ENCODE assay signal across 16 cellular contexts in genomic region chr9:133124123-133124948, GRCh38. TPM values are rescaled to one million over a fixed set of nuclear protein-coding genes. Genes with fewer than 3 reads are reported as not detected.
DNase-seq lines count a peak whose midpoint lies in the region; ATAC-seq and TF ChIP-seq lines count a peak whose summit lies in the region.
"Had no signal": no experiment of that assay in that cellular context is flagged by ENCODE, and none has a peak within 500 bp of the region (broad histone marks: within the 10 kb centered on the region; RNA-seq: fewer than 3 reads in every experiment).

No MANE protein-coding gene starts in this region.

- no peaks in the 10 kb centered on the region for H3K27me3 Mint-ChIP-seq in CD4-positive, alpha-beta T cell
- H3K27me3 Mint-ChIP-seq in activated naive CD8-positive, alpha-beta T cell treated with anti-CD3 and anti-CD28 coated beads for 36 hours: no peaks in the 10 kb centered on the region
- no peaks in the 10 kb centered on the region for H3K27me3 Mint-ChIP-seq in naive B cell
- no peaks in the 10 kb centered on the region for H3K27me3 Mint-ChIP-seq in progenitor cell of endocrine pancreas
- H3K27me3 Mint-ChIP-seq: stimulated activated naive CD8-positive, alpha-beta T cell treated with anti-CD3 and anti-CD28 coated beads, Interleukin-15, amount 100 ng/mL, for 72 hours had no signal

- peak overlapping the region; percentile 40 for H3K4me3 Mint-ChIP-seq in CD4-positive, alpha-beta T cell
- H3K4me3 Mint-ChIP-seq in activated naive CD8-positive, alpha-beta T cell treated with anti-CD3 and anti-CD28 coated beads for 36 hours: no peak overlapping the region
- H3K4me3 Mint-ChIP-seq in naive B cell (peak overlapping the region in 3 of 8 donors; percentile 23 to 26 (median 25)), progenitor cell of endocrine pancreas (ENCODE audit: low read depth) (no peak overlapping the region)

- ATAC-seq in CD4-positive, alpha-beta T cell (ENCODE audit: poor library complexity): no peak
- no peak for ATAC-seq in naive B cell (ENCODE audit: low read depth in 2 of 2)
- ATAC-seq in GM21576 (IDR thresholded peaks at IDR 0.05; ENCODE audit: unreplicated experiment): no peak
- ATAC-seq: stimulated activated naive CD8-positive, alpha-beta T cell treated with anti-CD3 and anti-CD28 coated beads, Interleukin-15, amount 100 ng/mL, for 72 hours had no signal

- no peaks in the 10 kb centered on the region for H3K9me3 ChIP-seq in BLaER1 treated with 17β-estradiol and CSF1 and Interleukin-3, amounts not matched to agents 10 nM and 100 nM (replicated peaks in 1 of 11)
- no peaks in the 10 kb centered on the region for H3K9me3 ChIP-seq in CD4-positive, alpha-beta T cell (ENCODE audit: control insufficient read depth, low read length)
- H3K9me3 ChIP-seq: sigmoid colon, SK-N-SH had no signal

- peaks cover 0 to 25% (median 7%) of the 10 kb centered on the region in 11 experiments; a peak in 10 of 22 replicates for H3K36me3 ChIP-seq in BLaER1 treated with 17β-estradiol and CSF1 and Interleukin-3, amounts not matched to agents 10 nM and 100 nM
- H3K36me3 ChIP-seq: sigmoid colon had no signal

- peaks cover 15% of the 10 kb centered on the region for H3K36me3 Mint-ChIP-seq in CD4-positive, alpha-beta T cell (ENCODE audit: low read depth)
- peaks cover 3% of the 10 kb centered on the region for H3K36me3 Mint-ChIP-seq in activated naive CD8-positive, alpha-beta T cell treated with anti-CD3 and anti-CD28 coated beads for 36 hours
- no peaks in the 10 kb centered on the region for H3K36me3 Mint-ChIP-seq in naive B cell
- peaks cover 1% of the 10 kb centered on the region for H3K36me3 Mint-ChIP-seq in progenitor cell of endocrine pancreas (ENCODE audit: insufficient read depth)

- no peak for TF ChIP-seq CTCF in CD4-positive, alpha-beta T cell (IDR thresholded peaks at IDR 0.05)
- no peak for TF ChIP-seq CTCF in progenitor cell of endocrine pancreas (IDR thresholded peaks at IDR 0.05; ENCODE audit: unreplicated experiment)

- H3K4me2 ChIP-seq in BLaER1 treated with 17β-estradiol and CSF1 and Interleukin-3, amounts not matched to agents 10 nM and 100 nM: peak overlapping the region; percentile 83 to 100 (median 97)

- intact Hi-C loops in CD4-positive, alpha-beta T cell (cut with DNase I, micrococcal nuclease): no loop called here
- intact Hi-C loops in head of caudate nucleus (cut with DNase I): no loop called here

- peaks cover 7 to 97% (median 84%) of the 10 kb centered on the region in 11 experiments; a peak in 21 of 22 replicates for H4K20me1 ChIP-seq in BLaER1 treated with 17β-estradiol and CSF1 and Interleukin-3, amounts not matched to agents 10 nM and 100 nM

- peak overlapping the region; percentile 96 for H3K27ac Mint-ChIP-seq in CD4-positive, alpha-beta T cell
- peak overlapping the region; percentile 1 for H3K27ac Mint-ChIP-seq in activated naive CD8-positive, alpha-beta T cell treated with anti-CD3 and anti-CD28 coated beads for 36 hours
- peak overlapping the region in 5 of 6 donors; percentile 24 to 98 (median 73) for H3K27ac Mint-ChIP-seq in naive B cell
- H3K27ac Mint-ChIP-seq in progenitor cell of endocrine pancreas: no peak overlapping the region
- H3K27ac Mint-ChIP-seq: stimulated activated naive CD8-positive, alpha-beta T cell treated with anti-CD3 and anti-CD28 coated beads, Interleukin-15, amount 100 ng/mL, for 72 hours had no signal

- no peaks in the 10 kb centered on the region for H3K9me3 Mint-ChIP-seq in CD4-positive, alpha-beta T cell
- H3K9me3 Mint-ChIP-seq in activated naive CD8-positive, alpha-beta T cell treated with anti-CD3 and anti-CD28 coated beads for 36 hours: no peaks in the 10 kb centered on the region
- no peaks in the 10 kb centered on the region for H3K9me3 Mint-ChIP-seq in naive B cell
- H3K9me3 Mint-ChIP-seq in progenitor cell of endocrine pancreas (ENCODE audit: low read depth): no peaks in the 10 kb centered on the region
- H3K9me3 Mint-ChIP-seq: stimulated activated naive CD8-positive, alpha-beta T cell treated with anti-CD3 and anti-CD28 coated beads, Interleukin-15, amount 100 ng/mL, for 72 hours had no signal

- peaks cover 69% of the 10 kb centered on the region for H3K4me1 Mint-ChIP-seq in CD4-positive, alpha-beta T cell (ENCODE audit: low read depth)
- peaks cover 40% of the 10 kb centered on the region for H3K4me1 Mint-ChIP-seq in activated naive CD8-positive, alpha-beta T cell treated with anti-CD3 and anti-CD28 coated beads for 36 hours
- H3K4me1 Mint-ChIP-seq in naive B cell (peaks cover 26 to 46% (median 36%) of the 10 kb centered on the region in 3 donors), progenitor cell of endocrine pancreas (ENCODE audit: low read depth) (peaks cover 16% of the 10 kb centered on the region)

- H3K4me1 ChIP-seq in BLaER1 treated with 17β-estradiol and CSF1 and Interleukin-3, amounts not matched to agents 10 nM and 100 nM: peaks cover 84 to 98% (median 96%) of the 10 kb centered on the region in 10 experiments

- DNase-seq in CD4-positive, alpha-beta T cell: no peak
- no peak for DNase-seq in activated naive CD8-positive, alpha-beta T cell treated with anti-CD3 and anti-CD28 coated beads for 36 hours
- DNase-seq in naive B cell (no peak), head of caudate nucleus (no peak), GM19240 (ENCODE audit: insufficient read length, low spot score) (no peak), progenitor cell of endocrine pancreas (ENCODE audit: low spot score, unreplicated experiment) (no peak)
- DNase-seq: activated CD4-positive, alpha-beta T cell treated with anti-CD3 and anti-CD28 coated beads for 4 hours; activated naive CD4-positive, alpha-beta T cell treated with Interleukin-2 at 50 U/mL for 16 hours; NCI-H1092 treated with DMSO at 0.1 percent for 48 hours; NCI-H2227 treated with DMSO at 0.1 percent for 48 hours; sigmoid colon; SK-N-SH; stimulated activated naive CD8-positive, alpha-beta T cell treated with anti-CD3 and anti-CD28 coated beads, Interleukin-15, amount 100 ng/mL, for 72 hours had no signal

- peak overlapping the region in 1 of 10 experiments; percentile 8; a peak in 1 of 20 replicates for H3K4me3 ChIP-seq in BLaER1 treated with 17β-estradiol and CSF1 and Interleukin-3, amounts not matched to agents 10 nM and 100 nM
- H3K4me3 ChIP-seq: sigmoid colon had no signal

- POLR2A ChIA-PET in CD4-positive, alpha-beta T cell (lab: Charles Lee): no interaction called here

- CTCF ChIA-PET in CD4-positive, alpha-beta T cell (lab: Charles Lee): no interaction called here

- H3K9ac ChIP-seq in BLaER1 treated with 17β-estradiol and CSF1 and Interleukin-3, amounts not matched to agents 10 nM and 100 nM: peak overlapping the region in 9 of 11 experiments; percentile 37 to 83 (median 53); a peak in 14 of 22 replicates
- H3K9ac ChIP-seq: SK-N-SH had no signal

- H3K27me3 ChIP-seq in BLaER1 treated with 17β-estradiol and CSF1 and Interleukin-3, amounts not matched to agents 10 nM and 100 nM: no peaks in the 10 kb centered on the region
- H3K27me3 ChIP-seq in CD4-positive, alpha-beta T cell (ENCODE audit: control insufficient read depth, insufficient read depth, low read length): no peaks in the 10 kb centered on the region
- H3K27me3 ChIP-seq: sigmoid colon had no signal

- peak overlapping the region; percentile 26 to 88 (median 80); a peak in 20 of 22 replicates for H3K27ac ChIP-seq in BLaER1 treated with 17β-estradiol and CSF1 and Interleukin-3, amounts not matched to agents 10 nM and 100 nM
- no peak overlapping the region for H3K27ac ChIP-seq in CD4-positive, alpha-beta T cell (ENCODE audit: low read depth, low read length)

RNA-seq across cellular contexts. Expression of gene RALGDS, which starts 3.3 kb away (rescaled TPM):
- total RNA-seq in CD4-positive, alpha-beta T cell: 100 to 1,000 TPM; 166 to 168 TPM
- 10 to 100 TPM; 50.3 to 51.9 TPM for total RNA-seq in activated naive CD8-positive, alpha-beta T cell treated with anti-CD3 and anti-CD28 coated beads for 36 hours
- 10 to 100 TPM in 2 of 6 donors, 1 to 10 TPM in 4; 5.5 to 17.5 (median 8.7) TPM for polyA plus RNA-seq in naive B cell (ENCODE audit: low read depth in 6 of 6)
- total RNA-seq in progenitor cell of endocrine pancreas: 82.3 and 84.6 TPM in 2 replicates

RNA-seq across cellular contexts. Expression of gene GBGT1, which starts 39.4 kb away (rescaled TPM):
- 1 to 10 TPM; 1.3 to 1.8 TPM for total RNA-seq in CD4-positive, alpha-beta T cell
- total RNA-seq in activated naive CD8-positive, alpha-beta T cell treated with anti-CD3 and anti-CD28 coated beads for 36 hours: 1 to 10 TPM; 1.6 to 2.9 TPM
- 1 to 10 TPM in 5 of 6 donors, under 1 TPM in 1; 0.96 to 4.0 (median 2.4) TPM for polyA plus RNA-seq in naive B cell (ENCODE audit: low read depth in 6 of 6)
- total RNA-seq in progenitor cell of endocrine pancreas: 5.2 and 7.3 TPM in 2 replicates
- total RNA-seq: G401 had no signal
